Comparison of ENCODE assay signal across 23 cellular contexts in the genomic region with DNA sequence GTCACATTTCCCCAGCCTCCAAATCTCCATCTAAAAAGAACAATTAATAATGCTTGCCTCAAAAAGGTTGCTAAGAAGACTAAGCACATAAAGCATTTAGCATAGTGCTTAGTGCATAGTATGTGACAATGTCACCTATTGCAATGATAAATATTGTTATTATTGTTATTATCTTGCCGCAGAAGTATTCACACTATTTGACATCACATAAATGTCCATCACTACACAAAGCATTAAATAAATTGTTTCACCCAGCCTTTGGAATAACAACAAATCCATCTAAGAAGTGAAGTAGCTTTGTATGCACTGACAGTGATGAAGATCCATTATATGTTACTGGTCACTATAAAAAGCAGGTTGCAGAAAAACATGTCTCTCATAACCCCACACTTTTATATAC.
"Had no signal": no experiment of that assay in that cellular context is flagged by ENCODE, and none has a peak within 500 bp of the region (broad histone marks: within the 10 kb centered on the region; RNA-seq: fewer than 3 reads in every experiment).

No MANE protein-coding gene starts in this region.

- H3K36me3 ChIP-seq: colonic mucosa, esophagus muscularis mucosa, esophagus squamous epithelium, gastrocnemius medialis, gastroesophageal sphincter, heart left ventricle, heart right ventricle had no signal

- H3K27ac ChIP-seq: colonic mucosa, coronary artery, dorsolateral prefrontal cortex, epithelial cell of prostate, esophagus muscularis mucosa, esophagus squamous epithelium, foreskin keratinocyte, gastrocnemius medialis, gastroesophageal sphincter, heart left ventricle, heart right ventricle had no signal

- H3K4me3 ChIP-seq: colonic mucosa, coronary artery, dorsolateral prefrontal cortex, esophagus muscularis mucosa, esophagus squamous epithelium, gastrocnemius medialis, gastroesophageal sphincter, heart left ventricle, heart right ventricle had no signal

- H3K9me3 ChIP-seq: colonic mucosa, esophagus squamous epithelium, gastrocnemius medialis, gastroesophageal sphincter, heart left ventricle, heart right ventricle had no signal

- DNase-seq: colonic mucosa; cortex of kidney; dermis blood vessel endothelial cell; dorsolateral prefrontal cortex; effector CD4-positive, alpha-beta T cell; effector CD8-positive, alpha-beta T cell; effector memory CD4-positive, alpha-beta T cell; effector memory CD8-positive, alpha-beta T cell; endodermal cell; erythroblast; esophagus squamous epithelium; foreskin fibroblast; foreskin keratinocyte; foreskin melanocyte; gastrocnemius medialis; glutamatergic neuron; head of caudate nucleus; heart left ventricle; heart right ventricle had no signal

- H3K27me3 ChIP-seq: colonic mucosa, dorsolateral prefrontal cortex, esophagus muscularis mucosa, esophagus squamous epithelium, foreskin keratinocyte, gastrocnemius medialis, gastroesophageal sphincter, heart left ventricle, heart right ventricle had no signal
